ENCODE assay signal across 7 cellular contexts in the genomic region with DNA sequence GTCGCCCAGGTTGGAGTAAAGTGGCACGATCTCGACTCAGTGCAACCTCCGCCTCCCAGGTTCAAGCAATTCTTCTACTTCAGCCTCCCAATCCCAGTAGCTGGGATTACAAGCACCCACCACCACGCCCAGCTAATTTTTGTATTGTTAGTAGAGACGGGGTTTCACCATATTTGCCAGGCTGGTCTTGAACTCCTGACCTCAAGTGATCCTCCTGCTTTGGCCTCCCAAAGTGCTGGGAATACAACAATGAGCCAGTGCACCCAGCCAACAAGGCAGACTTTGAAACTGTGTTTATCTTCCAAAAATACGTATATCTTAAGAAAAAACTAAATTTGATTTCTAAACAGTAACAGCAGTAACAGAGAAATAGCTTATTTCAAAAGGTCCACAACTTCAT. TPM values are rescaled to one million over a fixed set of nuclear protein-coding genes. Genes with fewer than 3 reads are reported as not detected.
A peak's percentile ranks its signal among the peaks of the same experiment; 100 is the strongest.
DNase-seq lines count a peak whose midpoint lies in the region; ATAC-seq, FAIRE-seq and TF ChIP-seq lines count a peak whose summit lies in the region.
"Not testable (repeated sequence)": the region's sequence is repeated elsewhere in the genome, so short reads cannot be mapped to it uniquely, and the experiment has no call there.

No MANE protein-coding gene starts in this region.

- H3K4me3 ChIP-seq in OCI-LY1 (ENCODE audit: low read depth, low read length, poor library complexity, severe bottlenecking) = not testable (repeated sequence)
- peak overlapping the region in 2 of 4 donors; percentile 14 to 66 for H3K4me3 ChIP-seq in adrenal gland
- H3K4me3 ChIP-seq in endodermal cell (ENCODE audit: low read length) = peak overlapping the region; percentile 100
- H3K4me3 ChIP-seq in subcutaneous abdominal adipose tissue (ENCODE audit: low read depth in 1 of 5, low read length in 5 of 5) = peak overlapping the region in 3 of 5 donors; percentile 40 to 85 (median 55)

- not testable (repeated sequence) for H3K9me3 ChIP-seq in OCI-LY1 (ENCODE audit: low read length); adrenal gland (replicated peaks in 1 of 3); endodermal cell (ENCODE audit: control insufficient read depth, low read length); subcutaneous abdominal adipose tissue (ENCODE audit: control insufficient read depth in 5 of 5, low read length in 5 of 5)

- H3K27me3 ChIP-seq in OCI-LY1 (ENCODE audit: insufficient read depth, low read length); adrenal gland; endodermal cell (ENCODE audit: control insufficient read depth, insufficient read depth, low read length, poor library complexity, severe bottlenecking); subcutaneous abdominal adipose tissue (ENCODE audit: control insufficient read depth in 5 of 5, insufficient read depth in 4 of 5, low read length in 5 of 5): not testable (repeated sequence)

- H3K27me3 Mint-ChIP-seq in endodermal cell (ENCODE audit: insufficient read depth); memory B cell; osteocyte (ENCODE audit: unreplicated experiment): not testable (repeated sequence)

- H3K9me2 ChIP-seq in OCI-LY1 (ENCODE audit: low read depth, low read length) = not testable (repeated sequence)

- peak overlapping the region; percentile 69 for H3K4me2 ChIP-seq in OCI-LY1 (ENCODE audit: low read length)

- H4K20me1 ChIP-seq in OCI-LY1 (ENCODE audit: insufficient read depth, low read length) = not testable (repeated sequence)

- not testable (repeated sequence) for H3F3A ChIP-seq in OCI-LY1 (ENCODE audit: insufficient read depth, low read length)

- intact Hi-C loops in adrenal gland (cut with DNase I) = not testable (repeated sequence)

- H3K9me3 Mint-ChIP-seq in endodermal cell; memory B cell; osteocyte (ENCODE audit: unreplicated experiment): not testable (repeated sequence)

- 63 to 79% (median 76%) methylated on average over 7 of the region's 7 CpGs for WGBS in adrenal gland, 4 donors
- 92 to 95% methylated on average over 7 of the region's 7 CpGs for WGBS in endodermal cell (ENCODE audit: insufficient coverage in 1 of 2, insufficient read length in 1 of 2), 2 experiments

- peak overlapping the region; percentile 20; the same call in 1 of the 2 replicates for H3K9ac ChIP-seq in OCI-LY1 (ENCODE audit: low read length)
- H3K9ac ChIP-seq in endodermal cell (ENCODE audit: extremely low read depth, low read length, poor library complexity, severe bottlenecking) = not testable (repeated sequence)
- H3K9ac ChIP-seq in subcutaneous abdominal adipose tissue (ENCODE audit: low read length in 5 of 5) = peak overlapping the region in 1 of 5 donors; percentile 61

- not testable (repeated sequence) for TF ChIP-seq CTCF in OCI-LY1 (IDR thresholded peaks at IDR 0.05; ENCODE audit: low read length); adrenal gland (IDR thresholded peaks at IDR 0.05); endodermal cell (conservative IDR thresholded peaks at IDR 0.05); osteocyte (IDR thresholded peaks at IDR 0.05)

- FAIRE-seq in GM19239 (lab: Jason Lieb, UNC) = peak; percentile 65

- not testable (repeated sequence) for H3K27ac Mint-ChIP-seq in endodermal cell, memory B cell
- H3K27ac Mint-ChIP-seq in osteocyte (ENCODE audit: unreplicated experiment) = peak overlapping the region; percentile 12

- TF ChIP-seq POLR2A in adrenal gland (IDR thresholded peaks at IDR 0.05) = not testable (repeated sequence)

- not testable (repeated sequence) for H3K36me3 ChIP-seq in OCI-LY1 (ENCODE audit: insufficient read depth, low read length); adrenal gland (replicated peaks in 1 of 2)
- H3K36me3 ChIP-seq in endodermal cell (ENCODE audit: control insufficient read depth, insufficient read depth, low read length) = peaks cover 34% of the 10 kb centered on the region
- H3K36me3 ChIP-seq in subcutaneous abdominal adipose tissue (ENCODE audit: control insufficient read depth in 5 of 5, insufficient read depth in 5 of 5, low read length in 5 of 5) = peaks cover 3 to 11% (median 7%) of the 10 kb centered on the region in 5 donors

- H2AFZ ChIP-seq in OCI-LY1 (ENCODE audit: low read length) = not testable (repeated sequence)

- H3K4me1 Mint-ChIP-seq in endodermal cell (peaks cover 21% of the 10 kb centered on the region), memory B cell (peaks cover 42% of the 10 kb centered on the region), osteocyte (ENCODE audit: unreplicated experiment) (peaks cover 60% of the 10 kb centered on the region)

- peaks cover 88% of the 10 kb centered on the region for H3K4me1 ChIP-seq in OCI-LY1 (ENCODE audit: insufficient read depth, low read length, severe bottlenecking)
- peaks cover 26 to 72% of the 10 kb centered on the region in 2 donors for H3K4me1 ChIP-seq in adrenal gland (replicated peaks in 1 of 2)
- not testable (repeated sequence) for H3K4me1 ChIP-seq in endodermal cell (ENCODE audit: control insufficient read depth, insufficient read depth, low read length)
- peaks cover 0 to 70% (median 63%) of the 10 kb centered on the region in 5 donors for H3K4me1 ChIP-seq in subcutaneous abdominal adipose tissue (ENCODE audit: control insufficient read depth in 5 of 5, insufficient read depth in 5 of 5, low read length in 5 of 5)

- H3K4me3 Mint-ChIP-seq in endodermal cell; osteocyte (ENCODE audit: unreplicated experiment): not testable (repeated sequence)
- peak overlapping the region; percentile 5 for H3K4me3 Mint-ChIP-seq in memory B cell

- not testable (repeated sequence) for ATAC-seq in memory B cell (ENCODE audit: low read depth)

- not testable (repeated sequence) for DNase-seq in GM19239 (ENCODE audit: insufficient read length, low spot score); adrenal gland; memory B cell (ENCODE audit: low spot score in 2 of 2); osteocyte (ENCODE audit: extremely low spot score, unreplicated experiment)
- DNase-seq in endodermal cell = peak; percentile 4

- H3K27ac ChIP-seq in OCI-LY1 (ENCODE audit: low read depth, low read length, poor library complexity, severe bottlenecking) = peak overlapping the region; percentile 89
- H3K27ac ChIP-seq in adrenal gland = peak overlapping the region; percentile 7 to 95 (median 74)
- not testable (repeated sequence) for H3K27ac ChIP-seq in endodermal cell (ENCODE audit: low read depth, low read length)
- peak overlapping the region; percentile 97 for H3K27ac ChIP-seq in subcutaneous abdominal adipose tissue (ENCODE audit: low read depth, low read length)

- H3K36me3 Mint-ChIP-seq in endodermal cell (ENCODE audit: low read depth); memory B cell; osteocyte (ENCODE audit: unreplicated experiment): not testable (repeated sequence)

- H3K79me2 ChIP-seq in OCI-LY1 (ENCODE audit: insufficient read depth, low read length) = peaks cover 12% of the 10 kb centered on the region

RNA-seq across cellular contexts. Expression of a gene that starts 5.2 kb away (rescaled TPM):
- 100 to 1,000 TPM; 101 to 446 (median 195) TPM for total RNA-seq in adrenal gland
- 10 to 100 TPM; 26.8 to 58.4 (median 49.2) TPM for polyA plus RNA-seq in adrenal gland
- 10 to 100 TPM; 21.6 to 34.8 TPM for total RNA-seq in endodermal cell
- polyA plus RNA-seq in endodermal cell (2013, experiment 1 of 2) = 6.5 TPM
- 8.7 TPM for polyA plus RNA-seq in endodermal cell (2013, experiment 2 of 2)
- total RNA-seq in osteocyte = 49.5 and 51.1 TPM in 2 replicates
